1 cellular context compared by ENCODE assay signal in the genomic region with DNA sequence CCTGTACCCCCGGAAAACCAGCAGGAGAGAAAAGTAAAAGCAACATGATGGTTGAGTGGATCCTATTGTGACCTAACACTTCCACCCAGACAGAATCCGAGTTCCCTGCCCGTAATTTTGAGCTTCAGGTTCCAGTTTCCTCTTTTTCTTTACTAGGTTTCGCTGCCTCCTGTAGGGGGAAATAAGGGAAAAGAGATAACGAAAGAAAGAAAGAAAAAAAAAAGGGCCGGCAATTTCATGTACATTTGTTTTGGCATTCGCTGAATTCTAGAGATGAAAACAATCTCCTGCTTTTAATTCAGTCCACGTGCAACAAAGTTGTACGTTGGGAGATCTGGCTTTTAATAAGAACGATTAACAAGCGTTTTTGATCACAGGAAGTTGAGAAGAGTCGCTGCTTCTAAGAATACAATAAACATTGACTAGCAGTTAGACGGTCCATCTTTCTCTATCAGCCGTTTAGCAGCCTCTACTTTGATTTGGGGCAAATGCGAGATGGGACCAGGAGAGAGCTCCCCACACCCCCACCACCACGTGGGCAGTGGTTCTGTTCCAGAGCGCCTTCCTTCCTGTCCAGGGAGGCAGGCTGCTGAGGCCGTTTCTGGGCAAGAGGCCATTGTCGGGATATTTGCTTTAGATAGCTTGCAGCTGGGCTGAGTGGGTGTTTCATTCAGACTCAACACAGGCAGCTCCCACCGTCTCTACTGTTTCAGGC.
TF ChIP-seq lines count a peak whose summit lies in the region.

No MANE protein-coding gene starts in this region.

TF ChIP-seq in K562, 482 proteins besides CTCF, POLR2A, EP300 and RAD21 (continued from another document and continues in another):
- TF ChIP-seq, protein P1, sequence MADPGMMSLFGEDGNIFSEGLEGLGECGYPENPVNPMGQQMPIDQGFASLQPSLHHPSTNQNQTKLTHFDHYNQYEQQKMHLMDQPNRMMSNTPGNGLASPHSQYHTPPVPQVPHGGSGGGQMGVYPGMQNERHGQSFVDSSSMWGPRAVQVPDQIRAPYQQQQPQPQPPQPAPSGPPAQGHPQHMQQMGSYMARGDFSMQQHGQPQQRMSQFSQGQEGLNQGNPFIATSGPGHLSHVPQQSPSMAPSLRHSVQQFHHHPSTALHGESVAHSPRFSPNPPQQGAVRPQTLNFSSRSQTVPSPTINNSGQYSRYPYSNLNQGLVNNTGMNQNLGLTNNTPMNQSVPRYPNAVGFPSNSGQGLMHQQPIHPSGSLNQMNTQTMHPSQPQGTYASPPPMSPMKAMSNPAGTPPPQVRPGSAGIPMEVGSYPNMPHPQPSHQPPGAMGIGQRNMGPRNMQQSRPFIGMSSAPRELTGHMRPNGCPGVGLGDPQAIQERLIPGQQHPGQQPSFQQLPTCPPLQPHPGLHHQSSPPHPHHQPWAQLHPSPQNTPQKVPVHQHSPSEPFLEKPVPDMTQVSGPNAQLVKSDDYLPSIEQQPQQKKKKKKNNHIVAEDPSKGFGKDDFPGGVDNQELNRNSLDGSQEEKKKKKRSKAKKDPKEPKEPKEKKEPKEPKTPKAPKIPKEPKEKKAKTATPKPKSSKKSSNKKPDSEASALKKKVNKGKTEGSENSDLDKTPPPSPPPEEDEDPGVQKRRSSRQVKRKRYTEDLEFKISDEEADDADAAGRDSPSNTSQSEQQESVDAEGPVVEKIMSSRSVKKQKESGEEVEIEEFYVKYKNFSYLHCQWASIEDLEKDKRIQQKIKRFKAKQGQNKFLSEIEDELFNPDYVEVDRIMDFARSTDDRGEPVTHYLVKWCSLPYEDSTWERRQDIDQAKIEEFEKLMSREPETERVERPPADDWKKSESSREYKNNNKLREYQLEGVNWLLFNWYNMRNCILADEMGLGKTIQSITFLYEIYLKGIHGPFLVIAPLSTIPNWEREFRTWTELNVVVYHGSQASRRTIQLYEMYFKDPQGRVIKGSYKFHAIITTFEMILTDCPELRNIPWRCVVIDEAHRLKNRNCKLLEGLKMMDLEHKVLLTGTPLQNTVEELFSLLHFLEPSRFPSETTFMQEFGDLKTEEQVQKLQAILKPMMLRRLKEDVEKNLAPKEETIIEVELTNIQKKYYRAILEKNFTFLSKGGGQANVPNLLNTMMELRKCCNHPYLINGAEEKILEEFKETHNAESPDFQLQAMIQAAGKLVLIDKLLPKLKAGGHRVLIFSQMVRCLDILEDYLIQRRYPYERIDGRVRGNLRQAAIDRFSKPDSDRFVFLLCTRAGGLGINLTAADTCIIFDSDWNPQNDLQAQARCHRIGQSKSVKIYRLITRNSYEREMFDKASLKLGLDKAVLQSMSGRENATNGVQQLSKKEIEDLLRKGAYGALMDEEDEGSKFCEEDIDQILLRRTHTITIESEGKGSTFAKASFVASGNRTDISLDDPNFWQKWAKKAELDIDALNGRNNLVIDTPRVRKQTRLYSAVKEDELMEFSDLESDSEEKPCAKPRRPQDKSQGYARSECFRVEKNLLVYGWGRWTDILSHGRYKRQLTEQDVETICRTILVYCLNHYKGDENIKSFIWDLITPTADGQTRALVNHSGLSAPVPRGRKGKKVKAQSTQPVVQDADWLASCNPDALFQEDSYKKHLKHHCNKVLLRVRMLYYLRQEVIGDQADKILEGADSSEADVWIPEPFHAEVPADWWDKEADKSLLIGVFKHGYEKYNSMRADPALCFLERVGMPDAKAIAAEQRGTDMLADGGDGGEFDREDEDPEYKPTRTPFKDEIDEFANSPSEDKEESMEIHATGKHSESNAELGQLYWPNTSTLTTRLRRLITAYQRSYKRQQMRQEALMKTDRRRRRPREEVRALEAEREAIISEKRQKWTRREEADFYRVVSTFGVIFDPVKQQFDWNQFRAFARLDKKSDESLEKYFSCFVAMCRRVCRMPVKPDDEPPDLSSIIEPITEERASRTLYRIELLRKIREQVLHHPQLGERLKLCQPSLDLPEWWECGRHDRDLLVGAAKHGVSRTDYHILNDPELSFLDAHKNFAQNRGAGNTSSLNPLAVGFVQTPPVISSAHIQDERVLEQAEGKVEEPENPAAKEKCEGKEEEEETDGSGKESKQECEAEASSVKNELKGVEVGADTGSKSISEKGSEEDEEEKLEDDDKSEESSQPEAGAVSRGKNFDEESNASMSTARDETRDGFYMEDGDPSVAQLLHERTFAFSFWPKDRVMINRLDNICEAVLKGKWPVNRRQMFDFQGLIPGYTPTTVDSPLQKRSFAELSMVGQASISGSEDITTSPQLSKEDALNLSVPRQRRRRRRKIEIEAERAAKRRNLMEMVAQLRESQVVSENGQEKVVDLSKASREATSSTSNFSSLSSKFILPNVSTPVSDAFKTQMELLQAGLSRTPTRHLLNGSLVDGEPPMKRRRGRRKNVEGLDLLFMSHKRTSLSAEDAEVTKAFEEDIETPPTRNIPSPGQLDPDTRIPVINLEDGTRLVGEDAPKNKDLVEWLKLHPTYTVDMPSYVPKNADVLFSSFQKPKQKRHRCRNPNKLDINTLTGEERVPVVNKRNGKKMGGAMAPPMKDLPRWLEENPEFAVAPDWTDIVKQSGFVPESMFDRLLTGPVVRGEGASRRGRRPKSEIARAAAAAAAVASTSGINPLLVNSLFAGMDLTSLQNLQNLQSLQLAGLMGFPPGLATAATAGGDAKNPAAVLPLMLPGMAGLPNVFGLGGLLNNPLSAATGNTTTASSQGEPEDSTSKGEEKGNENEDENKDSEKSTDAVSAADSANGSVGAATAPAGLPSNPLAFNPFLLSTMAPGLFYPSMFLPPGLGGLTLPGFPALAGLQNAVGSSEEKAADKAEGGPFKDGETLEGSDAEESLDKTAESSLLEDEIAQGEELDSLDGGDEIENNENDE (IDR thresholded peaks at IDR 0.05; ENCODE audit: low read depth, low read length), result no peak
- TF ChIP-seq, protein P2, sequence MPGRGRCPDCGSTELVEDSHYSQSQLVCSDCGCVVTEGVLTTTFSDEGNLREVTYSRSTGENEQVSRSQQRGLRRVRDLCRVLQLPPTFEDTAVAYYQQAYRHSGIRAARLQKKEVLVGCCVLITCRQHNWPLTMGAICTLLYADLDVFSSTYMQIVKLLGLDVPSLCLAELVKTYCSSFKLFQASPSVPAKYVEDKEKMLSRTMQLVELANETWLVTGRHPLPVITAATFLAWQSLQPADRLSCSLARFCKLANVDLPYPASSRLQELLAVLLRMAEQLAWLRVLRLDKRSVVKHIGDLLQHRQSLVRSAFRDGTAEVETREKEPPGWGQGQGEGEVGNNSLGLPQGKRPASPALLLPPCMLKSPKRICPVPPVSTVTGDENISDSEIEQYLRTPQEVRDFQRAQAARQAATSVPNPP (IDR thresholded peaks at IDR 0.05; ENCODE audit: borderline replicate concordance, insufficient read depth, insufficient read length), result no peak
- TF ChIP-seq, protein P3, sequence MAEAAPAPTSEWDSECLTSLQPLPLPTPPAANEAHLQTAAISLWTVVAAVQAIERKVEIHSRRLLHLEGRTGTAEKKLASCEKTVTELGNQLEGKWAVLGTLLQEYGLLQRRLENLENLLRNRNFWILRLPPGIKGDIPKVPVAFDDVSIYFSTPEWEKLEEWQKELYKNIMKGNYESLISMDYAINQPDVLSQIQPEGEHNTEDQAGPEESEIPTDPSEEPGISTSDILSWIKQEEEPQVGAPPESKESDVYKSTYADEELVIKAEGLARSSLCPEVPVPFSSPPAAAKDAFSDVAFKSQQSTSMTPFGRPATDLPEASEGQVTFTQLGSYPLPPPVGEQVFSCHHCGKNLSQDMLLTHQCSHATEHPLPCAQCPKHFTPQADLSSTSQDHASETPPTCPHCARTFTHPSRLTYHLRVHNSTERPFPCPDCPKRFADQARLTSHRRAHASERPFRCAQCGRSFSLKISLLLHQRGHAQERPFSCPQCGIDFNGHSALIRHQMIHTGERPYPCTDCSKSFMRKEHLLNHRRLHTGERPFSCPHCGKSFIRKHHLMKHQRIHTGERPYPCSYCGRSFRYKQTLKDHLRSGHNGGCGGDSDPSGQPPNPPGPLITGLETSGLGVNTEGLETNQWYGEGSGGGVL (CRISPR knock-in tag; IDR thresholded peaks at IDR 0.05), result no peak
- TF ChIP-seq, protein P4, sequence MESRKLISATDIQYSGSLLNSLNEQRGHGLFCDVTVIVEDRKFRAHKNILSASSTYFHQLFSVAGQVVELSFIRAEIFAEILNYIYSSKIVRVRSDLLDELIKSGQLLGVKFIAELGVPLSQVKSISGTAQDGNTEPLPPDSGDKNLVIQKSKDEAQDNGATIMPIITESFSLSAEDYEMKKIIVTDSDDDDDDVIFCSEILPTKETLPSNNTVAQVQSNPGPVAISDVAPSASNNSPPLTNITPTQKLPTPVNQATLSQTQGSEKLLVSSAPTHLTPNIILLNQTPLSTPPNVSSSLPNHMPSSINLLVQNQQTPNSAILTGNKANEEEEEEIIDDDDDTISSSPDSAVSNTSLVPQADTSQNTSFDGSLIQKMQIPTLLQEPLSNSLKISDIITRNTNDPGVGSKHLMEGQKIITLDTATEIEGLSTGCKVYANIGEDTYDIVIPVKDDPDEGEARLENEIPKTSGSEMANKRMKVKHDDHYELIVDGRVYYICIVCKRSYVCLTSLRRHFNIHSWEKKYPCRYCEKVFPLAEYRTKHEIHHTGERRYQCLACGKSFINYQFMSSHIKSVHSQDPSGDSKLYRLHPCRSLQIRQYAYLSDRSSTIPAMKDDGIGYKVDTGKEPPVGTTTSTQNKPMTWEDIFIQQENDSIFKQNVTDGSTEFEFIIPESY (CRISPR knock-in tag; IDR thresholded peaks at IDR 0.05), result no peak
- TF ChIP-seq HDAC3 (IDR thresholded peaks at IDR 0.05; ENCODE audit: borderline replicate concordance, partially characterized antibody) (no peak), MCM7 (IDR thresholded peaks at IDR 0.05) (no peak), ZNF134 (CRISPR knock-in tag; conservative IDR thresholded peaks at IDR 0.05) (no peak), GATA2 (CRISPR knock-in tag; IDR thresholded peaks at IDR 0.05) (0 out of 2 replicates have a peak, but pooled peaks have one; percentile 9), CSDE1 (IDR thresholded peaks at IDR 0.05) (no peak), TEAD4 (IDR thresholded peaks at IDR 0.05; ENCODE audit: low read length) (peak; percentile 22; the same call in 1 of the 2 replicates), TEAD4 (CRISPR knock-in tag; IDR thresholded peaks at IDR 0.05; ENCODE audit: borderline replicate concordance) (no peak), MECOM (CRISPR knock-in tag; IDR thresholded peaks at IDR 0.05) (0 out of 2 replicates have a peak, but pooled peaks have one; percentile 70), HMG20A (CRISPR knock-in tag; conservative IDR thresholded peaks at IDR 0.05) (no peak), TAF1 (IDR thresholded peaks at IDR 0.05; ENCODE audit: control insufficient read depth, extremely low read depth, insufficient read depth, low read length, severe bottlenecking) (no peak), GATAD2B (IDR thresholded peaks at IDR 0.05; ENCODE audit: borderline replicate concordance) (no peak), RFX7 (CRISPR knock-in tag; IDR thresholded peaks at IDR 0.05) (no peak), KAT2B (IDR thresholded peaks at IDR 0.05; ENCODE audit: low read depth, low read length) (no peak), MAZ (CRISPR knock-in tag; conservative IDR thresholded peaks at IDR 0.05 in 1 of 2, IDR thresholded peaks at IDR 0.05 in 1 of 2) (peak in 1 of 2 experiments; percentile 61; a peak in 2 of 4 replicates), BRD4 (IDR thresholded peaks at IDR 0.05) (peak; percentile 98), POLR2G (IDR thresholded peaks at IDR 0.05; ENCODE audit: low read depth, low read length) (no peak), EP400 (IDR thresholded peaks at IDR 0.05) (peak; percentile 75), SUPT5H (IDR thresholded peaks at IDR 0.05) (no peak), TGIF2 (CRISPR knock-in tag; IDR thresholded peaks at IDR 0.05) (no peak), SRSF3 (IDR thresholded peaks at IDR 0.05; ENCODE audit: insufficient read depth, low read length) (no peak), ERF (CRISPR knock-in tag; IDR thresholded peaks at IDR 0.05) (no peak), FOXJ2 (tag; IDR thresholded peaks at IDR 0.05) (no peak), ILK (tag; IDR thresholded peaks at IDR 0.05; ENCODE audit: borderline replicate concordance, low read depth) (no peak), SRF (CRISPR knock-in tag; IDR thresholded peaks at IDR 0.05) (peak in 1 of 2 experiments; percentile 95; a peak in 1 of 4 replicates), MIER1 (IDR thresholded peaks at IDR 0.05; ENCODE audit: low read depth) (no peak; the same call in 1 of the 2 replicates), MYNN (IDR thresholded peaks at IDR 0.05) (no peak), MYNN (CRISPR knock-in tag; IDR thresholded peaks at IDR 0.05) (no peak), ZSCAN32 (CRISPR knock-in tag; IDR thresholded peaks at IDR 0.05) (no peak)
- TF ChIP-seq, protein P5, sequence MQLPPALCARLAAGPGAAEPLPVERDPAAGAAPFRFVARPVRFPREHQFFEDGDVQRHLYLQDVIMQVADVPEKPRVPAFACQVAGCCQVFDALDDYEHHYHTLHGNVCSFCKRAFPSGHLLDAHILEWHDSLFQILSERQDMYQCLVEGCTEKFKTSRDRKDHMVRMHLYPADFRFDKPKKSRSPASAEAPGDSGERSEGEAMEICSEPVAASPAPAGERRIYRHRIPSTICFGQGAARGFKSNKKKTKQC (CRISPR knock-in tag; IDR thresholded peaks at IDR 0.05), result no peak
- TF ChIP-seq, protein P6, sequence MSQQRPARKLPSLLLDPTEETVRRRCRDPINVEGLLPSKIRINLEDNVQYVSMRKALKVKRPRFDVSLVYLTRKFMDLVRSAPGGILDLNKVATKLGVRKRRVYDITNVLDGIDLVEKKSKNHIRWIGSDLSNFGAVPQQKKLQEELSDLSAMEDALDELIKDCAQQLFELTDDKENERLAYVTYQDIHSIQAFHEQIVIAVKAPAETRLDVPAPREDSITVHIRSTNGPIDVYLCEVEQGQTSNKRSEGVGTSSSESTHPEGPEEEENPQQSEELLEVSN (IDR thresholded peaks at IDR 0.05; ENCODE audit: borderline replicate concordance in 1 of 2, extremely low read depth in 1 of 2, insufficient read depth in 1 of 2, insufficient read length in 1 of 2, low read depth in 1 of 2, low read length in 1 of 2, poor library complexity in 1 of 2, severe bottlenecking in 1 of 2), result peak; percentile 60 to 61
- TF ChIP-seq, protein P7, sequence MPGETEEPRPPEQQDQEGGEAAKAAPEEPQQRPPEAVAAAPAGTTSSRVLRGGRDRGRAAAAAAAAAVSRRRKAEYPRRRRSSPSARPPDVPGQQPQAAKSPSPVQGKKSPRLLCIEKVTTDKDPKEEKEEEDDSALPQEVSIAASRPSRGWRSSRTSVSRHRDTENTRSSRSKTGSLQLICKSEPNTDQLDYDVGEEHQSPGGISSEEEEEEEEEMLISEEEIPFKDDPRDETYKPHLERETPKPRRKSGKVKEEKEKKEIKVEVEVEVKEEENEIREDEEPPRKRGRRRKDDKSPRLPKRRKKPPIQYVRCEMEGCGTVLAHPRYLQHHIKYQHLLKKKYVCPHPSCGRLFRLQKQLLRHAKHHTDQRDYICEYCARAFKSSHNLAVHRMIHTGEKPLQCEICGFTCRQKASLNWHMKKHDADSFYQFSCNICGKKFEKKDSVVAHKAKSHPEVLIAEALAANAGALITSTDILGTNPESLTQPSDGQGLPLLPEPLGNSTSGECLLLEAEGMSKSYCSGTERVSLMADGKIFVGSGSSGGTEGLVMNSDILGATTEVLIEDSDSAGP (CRISPR knock-in tag; IDR thresholded peaks at IDR 0.05), result no peak
- TF ChIP-seq, protein P8, sequence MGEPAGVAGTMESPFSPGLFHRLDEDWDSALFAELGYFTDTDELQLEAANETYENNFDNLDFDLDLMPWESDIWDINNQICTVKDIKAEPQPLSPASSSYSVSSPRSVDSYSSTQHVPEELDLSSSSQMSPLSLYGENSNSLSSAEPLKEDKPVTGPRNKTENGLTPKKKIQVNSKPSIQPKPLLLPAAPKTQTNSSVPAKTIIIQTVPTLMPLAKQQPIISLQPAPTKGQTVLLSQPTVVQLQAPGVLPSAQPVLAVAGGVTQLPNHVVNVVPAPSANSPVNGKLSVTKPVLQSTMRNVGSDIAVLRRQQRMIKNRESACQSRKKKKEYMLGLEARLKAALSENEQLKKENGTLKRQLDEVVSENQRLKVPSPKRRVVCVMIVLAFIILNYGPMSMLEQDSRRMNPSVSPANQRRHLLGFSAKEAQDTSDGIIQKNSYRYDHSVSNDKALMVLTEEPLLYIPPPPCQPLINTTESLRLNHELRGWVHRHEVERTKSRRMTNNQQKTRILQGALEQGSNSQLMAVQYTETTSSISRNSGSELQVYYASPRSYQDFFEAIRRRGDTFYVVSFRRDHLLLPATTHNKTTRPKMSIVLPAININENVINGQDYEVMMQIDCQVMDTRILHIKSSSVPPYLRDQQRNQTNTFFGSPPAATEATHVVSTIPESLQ (CRISPR knock-in tag; IDR thresholded peaks at IDR 0.05), result no peak
